ENCODE assay signal across 8 cellular contexts in genomic region chr17:80035687-80035936, GRCh38. TPM values are rescaled to one million over a fixed set of nuclear protein-coding genes. Genes with fewer than 3 reads are reported as not detected.
DNase-seq lines count a peak whose midpoint lies in the region; ATAC-seq and TF ChIP-seq lines count a peak whose summit lies in the region.

TSS of gene TBC1D16 (minus strand) at chr17:80035872. CDS start at chr17:80013547, 22,325 bp downstream.

- POLR2A ChIA-PET in activated CD4-positive, alpha-beta memory T cell treated with anti-CD3 and anti-CD28 coated beads for 36 hours (lab: Charles Lee) = no interaction called here

- H3K9me3 ChIP-seq in heart left ventricle = no peaks in the 10 kb centered on the region

- H3K27me3 ChIP-seq in heart left ventricle = peaks cover 0 to 9% (median 0%) of the 10 kb centered on the region in 9 donors

- H3K27ac ChIP-seq in heart left ventricle = peak within 1 kb of the TSS; percentile 82 to 96 (median 88)

- intact Hi-C loops in activated CD4-positive, alpha-beta memory T cell treated with anti-CD3 and anti-CD28 coated beads for 36 hours (cut with micrococcal nuclease) = loop anchor here (5.0 kb wide), 1 partner anchor 38 kb away; no protein-coding TSS in a partner anchor
- intact Hi-C loops in heart left ventricle (cut with DNase I) = loop anchor here in 2 of 10 donors (1.0 to 10.0 kb wide), 2 partner anchors 27 to 49 kb away; no protein-coding TSS in a partner anchor

- peaks cover 7% of the 10 kb centered on the region for H3K27me3 Mint-ChIP-seq in activated CD4-positive, alpha-beta memory T cell treated with anti-CD3 and anti-CD28 coated beads for 36 hours

- no peak within 1 kb of the TSS for H3K27ac Mint-ChIP-seq in activated CD4-positive, alpha-beta memory T cell treated with anti-CD3 and anti-CD28 coated beads for 36 hours

- CTCF ChIA-PET in activated CD4-positive, alpha-beta memory T cell treated with anti-CD3 and anti-CD28 coated beads for 36 hours (lab: Charles Lee) = interaction anchor here (3.8 kb wide), 1 partner anchor 27 kb away, joined by 19 read pairs; no protein-coding TSS in a partner anchor

- H3K4me1 Mint-ChIP-seq in activated CD4-positive, alpha-beta memory T cell treated with anti-CD3 and anti-CD28 coated beads for 36 hours (ENCODE audit: low read depth) = peaks cover 8% of the 10 kb centered on the region

- H3K4me3 ChIP-seq in HFF-Myc (replicated peaks; ENCODE audit: low read depth, low read length) = peak within 1 kb of the TSS; percentile 83
- H3K4me3 ChIP-seq in heart left ventricle = peak within 1 kb of the TSS; percentile 55 to 95 (median 84)

- H3K4me3 Mint-ChIP-seq in activated CD4-positive, alpha-beta memory T cell treated with anti-CD3 and anti-CD28 coated beads for 36 hours = peak within 1 kb of the TSS; percentile 80

- no peak for TF ChIP-seq POLR2A in heart left ventricle (IDR thresholded peaks at IDR 0.05)

- TF ChIP-seq CTCF in HFF-Myc (IDR thresholded peaks at IDR 0.05; ENCODE audit: low read depth, low read length, missing control alignments) = no peak
- TF ChIP-seq CTCF in heart left ventricle (IDR thresholded peaks at IDR 0.05) = no peak

- no peaks in the 10 kb centered on the region for H3K9me3 Mint-ChIP-seq in activated CD4-positive, alpha-beta memory T cell treated with anti-CD3 and anti-CD28 coated beads for 36 hours

- H3K4me1 ChIP-seq in heart left ventricle = peaks cover 0 to 28% (median 9%) of the 10 kb centered on the region in 12 donors

- DNase-seq in HFF-Myc (ENCODE audit: extremely low read depth, low read depth) = no peak
- DNase-seq in activated CD4-positive, alpha-beta memory T cell treated with anti-CD3 and anti-CD28 coated beads for 36 hours = no peak
- DNase-seq in heart left ventricle = no peak
- no peak for DNase-seq in renal cortical epithelial cell (ENCODE audit: low read depth)
- DNase-seq in ecto neural progenitor cell (ENCODE audit: low spot score) = no peak
- no peak for DNase-seq in KG1 (lab: John Stamatoyannopoulos, UW)

- no peaks in the 10 kb centered on the region for H3K36me3 Mint-ChIP-seq in activated CD4-positive, alpha-beta memory T cell treated with anti-CD3 and anti-CD28 coated beads for 36 hours

- no peak for ATAC-seq in heart left ventricle
- ATAC-seq in HG03571 (IDR thresholded peaks at IDR 0.05; ENCODE audit: unreplicated experiment) = no peak
- no peak for ATAC-seq in GM21515 (IDR thresholded peaks at IDR 0.05; ENCODE audit: unreplicated experiment)

- WGBS in heart left ventricle, 4 donors = 0 to 2% (median 0%) methylated on average over 8 to 46 of the region's 46 CpGs; no CpG with 5 or more reads in 1 of the 4 donors

- peaks cover 0 to 7% (median 0%) of the 10 kb centered on the region in 9 donors for H3K36me3 ChIP-seq in heart left ventricle

RNA-seq across cellular contexts. Expression of gene TBC1D16, which starts in this region (rescaled TPM):
- total RNA-seq in activated CD4-positive, alpha-beta memory T cell treated with anti-CD3 and anti-CD28 coated beads for 36 hours = 1 to 10 TPM; 5.4 TPM
- total RNA-seq in heart left ventricle = 10 to 100 TPM; 12.3 to 22.1 (median 17.5) TPM
- polyA plus RNA-seq in heart left ventricle = 10 to 100 TPM in 1 of 2 donors, 1 to 10 TPM in 1; 5.3 to 14.1 TPM
- 30.4 and 257 TPM in 2 replicates for total RNA-seq in renal cortical epithelial cell
